In the genomic region with DNA sequence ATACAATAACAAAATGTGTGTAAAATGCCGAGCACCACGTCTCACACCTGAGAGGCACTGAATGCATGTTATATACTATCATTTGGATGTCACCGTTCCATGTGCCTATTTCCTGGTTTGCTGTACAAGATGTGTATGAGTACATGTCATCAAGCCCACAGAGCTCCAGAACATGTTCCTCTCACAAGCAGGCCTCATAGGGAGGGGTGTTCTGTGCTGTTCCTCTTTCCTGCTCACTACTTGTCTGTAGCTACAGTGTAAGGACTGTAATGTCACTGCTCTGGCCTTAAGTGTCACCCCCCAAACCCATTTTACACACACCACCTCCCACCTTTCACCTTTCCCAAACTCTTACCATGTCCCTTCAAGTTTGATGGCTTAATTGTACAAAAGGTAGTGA, we compare ENCODE assay signal across 16 cellular contexts. TPM values are rescaled to one million over a fixed set of nuclear protein-coding genes. Genes with fewer than 3 reads are reported as not detected.
DNase-seq lines count a peak whose midpoint lies in the region; ATAC-seq, FAIRE-seq and TF ChIP-seq lines count a peak whose summit lies in the region.
"Had no signal": no experiment of that assay in that cellular context is flagged by ENCODE, and none has a peak within 500 bp of the region (broad histone marks: within the 10 kb centered on the region; RNA-seq: fewer than 3 reads in every experiment).

No MANE protein-coding gene starts in this region.

- no peak overlapping the region for H3K9ac ChIP-seq in GM12878 (ENCODE audit: control insufficient read depth, insufficient read depth, low read length)

- ATAC-seq in GM12878: no peak
- ATAC-seq in left lobe of liver: no peak

- H3K36me3 ChIP-seq in GM12878 (ENCODE audit: control insufficient read depth in 2 of 2, insufficient read depth in 2 of 2, low read length in 1 of 2) (no peaks in the 10 kb centered on the region), thymus (ENCODE audit: control insufficient read depth, insufficient read depth) (no peaks in the 10 kb centered on the region)
- H3K36me3 ChIP-seq: cardiac muscle cell had no signal

- H3K9me3 Mint-ChIP-seq in activated naive CD4-positive, alpha-beta T cell treated with anti-CD3 and anti-CD28 coated beads, Interleukin-2, amount 50 U/mL, for 24 hours: peaks cover 5% of the 10 kb centered on the region

- TF ChIP-seq CTCF in GM12878 (IDR thresholded peaks at IDR 0.05 in 2 of 3, conservative IDR thresholded peaks at IDR 0.05 in 1 of 3; ENCODE audit: control insufficient read depth in 2 of 3, extremely low read depth in 1 of 3, insufficient read depth in 1 of 3, low read depth in 3 of 3, low read length in 3 of 3): no peak

- H3K9me3 ChIP-seq in GM12878 (replicated peaks; ENCODE audit: control insufficient read depth, insufficient read depth, low read length): peaks cover 16% of the 10 kb centered on the region; the same call in 2 of the 3 replicates
- no peaks in the 10 kb centered on the region for H3K9me3 ChIP-seq in thymus (ENCODE audit: control insufficient read depth)

- in situ Hi-C loops in GM12878 (cut with MboI): no loop called here

- no peaks in the 10 kb centered on the region for H3K36me3 Mint-ChIP-seq in activated naive CD4-positive, alpha-beta T cell treated with anti-CD3 and anti-CD28 coated beads, Interleukin-2, amount 50 U/mL, for 24 hours

- SMC1A ChIA-PET in GM12878 (lab: Charles Lee; ENCODE audit: uncharacterized antibody, unreplicated experiment): no interaction called here

- H3K27ac ChIP-seq in GM12878 (ENCODE audit: control insufficient read depth, insufficient read depth) (peak overlapping the region; percentile 19; the same call in 1 of the 2 replicates), thymus (ENCODE audit: low read depth) (no peak overlapping the region)
- H3K27ac ChIP-seq: cardiac muscle cell, skin epidermis had no signal

- H3K27me3 Mint-ChIP-seq in activated naive CD4-positive, alpha-beta T cell treated with anti-CD3 and anti-CD28 coated beads, Interleukin-2, amount 50 U/mL, for 24 hours: no peaks in the 10 kb centered on the region

- H3K4me3 Mint-ChIP-seq in activated naive CD4-positive, alpha-beta T cell treated with anti-CD3 and anti-CD28 coated beads, Interleukin-2, amount 50 U/mL, for 24 hours: peak overlapping the region; percentile 87

- H3K4me2 ChIP-seq in GM12878 (ENCODE audit: control insufficient read depth, insufficient read depth): peak overlapping the region; percentile 53

- CTCF ChIA-PET in GM12878 (lab: Yijun Ruan, JAX): no interaction called here

- intact Hi-C loops in GM12878 (cut with micrococcal nuclease; ENCODE audit: unreplicated experiment): no loop called here

- RAD21 ChIA-PET in GM12878 (lab: Charles Lee; ENCODE audit: unreplicated experiment): no interaction called here

- no peak for TF ChIP-seq RAD21 in GM12878 (IDR thresholded peaks at IDR 0.05; ENCODE audit: insufficient read depth, low read depth, low read length)

- TF ChIP-seq POLR2A in GM12878 (IDR thresholded peaks at IDR 0.05; ENCODE audit: low read depth, low read length): no peak

- no peak for FAIRE-seq in GM12878 (lab: Jason Lieb, UNC)
- FAIRE-seq: endometrium, frontal cortex, TTC549 had no signal

- H3K27me3 ChIP-seq in GM12878 (replicated peaks in 1 of 2; ENCODE audit: control insufficient read depth in 2 of 2, insufficient read depth in 2 of 2, low read length in 1 of 2) (0 out of 4 replicates have a peak, but pooled peaks cover 0 to 3% of the 10 kb centered on the region in 2 experiments), thymus (ENCODE audit: control insufficient read depth, insufficient read depth) (no peaks in the 10 kb centered on the region)
- H3K27me3 ChIP-seq: cardiac muscle cell had no signal

- peak overlapping the region; percentile 76 for H3K27ac Mint-ChIP-seq in activated naive CD4-positive, alpha-beta T cell treated with anti-CD3 and anti-CD28 coated beads, Interleukin-2, amount 50 U/mL, for 24 hours

- POLR2A ChIA-PET in GM12878 (lab: Charles Lee): no interaction called here

- 0 out of 2 replicates have a peak overlapping the region, but pooled peaks have one; percentile 28 for H3K4me3 ChIP-seq in GM12878
- H3K4me3 ChIP-seq in thymus (ENCODE audit: low read length): peak overlapping the region; percentile 58
- H3K4me3 ChIP-seq: cardiac muscle cell, skin epidermis had no signal

- no TSS peak for BruUV-seq in GM12878 (replicated peaks; lab: Mats Ljungman, UMichigan)

- H3K79me2 ChIP-seq in GM12878 (ENCODE audit: control insufficient read depth, insufficient read depth, low read length): no peaks in the 10 kb centered on the region; the same call in none of the 2 replicates

- no peak for TF ChIP-seq EP300 in GM12878 (IDR thresholded peaks at IDR 0.05; ENCODE audit: borderline replicate concordance in 1 of 2, control insufficient read depth in 1 of 2, low read depth in 2 of 2, low read length in 2 of 2)

- no peak overlapping the region for H2AFZ ChIP-seq in GM12878 (ENCODE audit: control insufficient read depth, low read depth, low read length)

- H3K4me1 ChIP-seq in GM12878 (ENCODE audit: control insufficient read depth, insufficient read depth, low read length): peaks cover 31% of the 10 kb centered on the region
- H3K4me1 ChIP-seq in thymus (ENCODE audit: control insufficient read depth, insufficient read depth, low read length): peaks cover 31% of the 10 kb centered on the region

- no peak for DNase-seq in activated naive CD4-positive, alpha-beta T cell (lab: John Stamatoyannopoulos, UW)
- DNase-seq in NOMO-1 treated with dmso at 0.1 percent for 144 hours (lab: John Stamatoyannopoulos, UW; ENCODE audit: unreplicated experiment) (peak; percentile 88), GM12878 (ENCODE audit: low read depth, low spot score) (no peak), H4 (ENCODE audit: low spot score) (no peak), left lobe of liver (ENCODE audit: low spot score) (no peak), NCI-H1105 treated with DMSO at 0.1 percent for 48 hours (lab: John Stamatoyannopoulos, UW) (no peak)
- DNase-seq: ACHN; activated naive CD4-positive, alpha-beta T cell treated with anti-CD3 and anti-CD28 coated beads, Interleukin-2, amount 50 U/mL, for 16 hours; substantia nigra had no signal

- H3K4me1 Mint-ChIP-seq in activated naive CD4-positive, alpha-beta T cell treated with anti-CD3 and anti-CD28 coated beads, Interleukin-2, amount 50 U/mL, for 24 hours: peaks cover 78% of the 10 kb centered on the region

- H4K20me1 ChIP-seq in GM12878 (ENCODE audit: control insufficient read depth, insufficient read depth): peaks cover 3% of the 10 kb centered on the region; the same call in 1 of the 2 replicates

- WGBS in GM12878 (ENCODE audit: insufficient coverage, insufficient replicate concordance, low lambda C conversion rate, missing lambda C conversion rate): 0% methylated on average over 3 of the region's 3 CpGs
- whole genome bisulfite sequencing in thymus: 45% methylated on average over 3 of the region's 3 CpGs

TF ChIP-seq in GM12878, 131 proteins besides CTCF, POLR2A, EP300 and RAD21:
- TF ChIP-seq ZBED1 (IDR thresholded peaks at IDR 0.05; ENCODE audit: borderline replicate concordance): no peak
- TF ChIP-seq, protein P1, sequence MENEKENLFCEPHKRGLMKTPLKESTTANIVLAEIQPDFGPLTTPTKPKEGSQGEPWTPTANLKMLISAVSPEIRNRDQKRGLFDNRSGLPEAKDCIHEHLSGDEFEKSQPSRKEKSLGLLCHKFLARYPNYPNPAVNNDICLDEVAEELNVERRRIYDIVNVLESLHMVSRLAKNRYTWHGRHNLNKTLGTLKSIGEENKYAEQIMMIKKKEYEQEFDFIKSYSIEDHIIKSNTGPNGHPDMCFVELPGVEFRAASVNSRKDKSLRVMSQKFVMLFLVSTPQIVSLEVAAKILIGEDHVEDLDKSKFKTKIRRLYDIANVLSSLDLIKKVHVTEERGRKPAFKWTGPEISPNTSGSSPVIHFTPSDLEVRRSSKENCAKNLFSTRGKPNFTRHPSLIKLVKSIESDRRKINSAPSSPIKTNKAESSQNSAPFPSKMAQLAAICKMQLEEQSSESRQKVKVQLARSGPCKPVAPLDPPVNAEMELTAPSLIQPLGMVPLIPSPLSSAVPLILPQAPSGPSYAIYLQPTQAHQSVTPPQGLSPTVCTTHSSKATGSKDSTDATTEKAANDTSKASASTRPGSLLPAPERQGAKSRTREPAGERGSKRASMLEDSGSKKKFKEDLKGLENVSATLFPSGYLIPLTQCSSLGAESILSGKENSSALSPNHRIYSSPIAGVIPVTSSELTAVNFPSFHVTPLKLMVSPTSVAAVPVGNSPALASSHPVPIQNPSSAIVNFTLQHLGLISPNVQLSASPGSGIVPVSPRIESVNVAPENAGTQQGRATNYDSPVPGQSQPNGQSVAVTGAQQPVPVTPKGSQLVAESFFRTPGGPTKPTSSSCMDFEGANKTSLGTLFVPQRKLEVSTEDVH (IDR thresholded peaks at IDR 0.05; ENCODE audit: low read depth, partially characterized antibody): no peak
- TF ChIP-seq YBX1 (IDR thresholded peaks at IDR 0.05): no peak
- TF ChIP-seq BRCA1 (IDR thresholded peaks at IDR 0.05; ENCODE audit: low read depth, low read length): no peak

RNA-seq across cellular contexts. Expression of gene AFF3, which starts 1.8 kb away (rescaled TPM):
- 1.3 and 2.4 TPM in 2 replicates for total RNA-seq in GM12878 (2013; cell fraction: nucleolus; rRNA removed)
- total RNA-seq in GM12878 (2014; rRNA removed) (2.7 and 3.6 TPM in 2 replicates), GM12878 (2014; rRNA removed; fragmentation: Illumina TruSeq; extraction: Trizol) (4.3 and 5.3 TPM in 2 replicates), GM12878 (2021) (4.1 and 4.3 TPM in 2 replicates), left lobe of liver (2.3 TPM)
- 1.4 TPM for polyA plus RNA-seq in GM12878 (2011; ENCODE audit: low read depth)
- polyA plus RNA-seq in GM12878 (2011; rRNA removed) (0.69 and 0.89 TPM in 2 replicates), GM12878 (2014; fragmentation: Illumina TruSeq; extraction: Trizol) (3.4 and 5.5 TPM in 2 replicates), GM12878 (2014; fragmentation: Nextera tagmentation; extraction: Ambion mirVana) (under 1 TPM; 0.26 to 0.31 TPM), GM12878 (2014; rRNA removed) (3.0 and 3.4 TPM in 2 replicates), GM12878 (2016; fragmentation: Nextera tagmentation; extraction: Ambion mirVana) (1 to 10 TPM; 2.1 to 2.7 TPM), thymus (5.3 TPM)
- 0.66 and 0.92 TPM in 2 replicates for polyA plus RNA-seq in GM12878 (2011; cell fraction: cytosol; rRNA removed)
- polyA plus RNA-seq in GM12878 (2011; cell fraction: nucleus; rRNA removed): 0.85 and 2.6 TPM in 2 replicates
- polyA plus RNA-seq in GM12878 (2012): 1.4 and 2.1 TPM in 2 replicates
- 2.8 and 4.9 TPM in 2 replicates for polyA minus RNA-seq in GM12878 (2011; rRNA and poly(A)+ RNA removed)
- 0.94 and 1.1 TPM in 2 replicates for polyA minus RNA-seq in GM12878 (2011; cell fraction: cytosol; rRNA and poly(A)+ RNA removed)
- 2.1 and 10.0 TPM in 2 replicates for polyA minus RNA-seq in GM12878 (2011; cell fraction: nucleus; rRNA and poly(A)+ RNA removed)
- 0.21 and 0.37 TPM in 2 replicates for total RNA-seq in H4 (2014; rRNA removed; shearing (Covaris generic))
